8 cellular contexts compared by ENCODE assay signal in genomic region chr20:728022-728944, GRCh38. TPM values are rescaled to one million over a fixed set of nuclear protein-coding genes. Genes with fewer than 3 reads are reported as not detected.
A peak's percentile ranks its signal among the peaks of the same experiment; 100 is the strongest.
DNase-seq lines count a peak whose midpoint lies in the region; ATAC-seq and TF ChIP-seq lines count a peak whose summit lies in the region.

No MANE protein-coding gene starts in this region.

- no peak for TF ChIP-seq POLR2A in adrenal gland (IDR thresholded peaks at IDR 0.05)
- no peak for TF ChIP-seq POLR2A in spleen (IDR thresholded peaks at IDR 0.05)

- H3K4me1 ChIP-seq in adrenal gland (replicated peaks in 1 of 2): peaks cover 5 to 7% of the 10 kb centered on the region in 2 donors
- H3K4me1 ChIP-seq in iPS DF 6.9 (ENCODE audit: control insufficient read depth, insufficient read depth, low read length): no peaks in the 10 kb centered on the region
- peaks cover 0 to 12% (median 10%) of the 10 kb centered on the region in 6 donors for H3K4me1 ChIP-seq in spleen

- H3K9me3 ChIP-seq in adrenal gland (replicated peaks in 1 of 3) (no peaks in the 10 kb centered on the region), iPS DF 6.9 (ENCODE audit: control insufficient read depth, insufficient read depth, low read length) (no peaks in the 10 kb centered on the region), spleen (peaks cover 0 to 3% (median 0%) of the 10 kb centered on the region in 8 donors)

- TF ChIP-seq CTCF in adrenal gland (IDR thresholded peaks at IDR 0.05): peak; percentile 46 to 66 (median 52)
- peak in 6 of 11 experiments; percentile 28 to 57 (median 48) for TF ChIP-seq CTCF in spleen (IDR thresholded peaks at IDR 0.05 in 8 of 11, conservative IDR thresholded peaks at IDR 0.05 in 3 of 11)

- no peak for ATAC-seq in GM19455 (IDR thresholded peaks at IDR 0.05; ENCODE audit: unreplicated experiment)

- H3K27ac ChIP-seq in adrenal gland: no peak overlapping the region
- no peak overlapping the region for H3K27ac ChIP-seq in iPS DF 6.9 (ENCODE audit: low read length)
- H3K27ac ChIP-seq in spleen: no peak overlapping the region

- H3K27me3 ChIP-seq in adrenal gland (peaks cover 16% of the 10 kb centered on the region), iPS DF 6.9 (ENCODE audit: control insufficient read depth, insufficient read depth, low read length) (no peaks in the 10 kb centered on the region), spleen (replicated peaks in 1 of 7) (peaks cover 0 to 99% (median 35%) of the 10 kb centered on the region in 7 donors)

- in situ Hi-C loops in SK-MEL-5 (cut with HindIII; ENCODE audit: low pct_unique_long_range_greater_than_20kb, low sequenced_read_pairs): no loop called here

- H3K4me3 ChIP-seq in adrenal gland (peak overlapping the region in 1 of 4 donors; percentile 35), iPS DF 6.9 (ENCODE audit: low read length) (peak overlapping the region; percentile 59), spleen (peak overlapping the region in 7 of 8 donors; percentile 19 to 65 (median 27))

- 2 to 7% (median 4%) methylated on average over 21 to 90 of the region's 90 CpGs for WGBS in adrenal gland, 4 donors
- WGBS in iPS DF 6.9 (ENCODE audit: insufficient coverage, insufficient read length): no CpG with 5 or more reads among the region's 90 CpGs
- WGBS in spleen, 5 donors: 2 to 5% (median 2%) methylated on average over 35 to 90 of the region's 90 CpGs

- H3K36me3 ChIP-seq in adrenal gland (replicated peaks in 1 of 2) (no peaks in the 10 kb centered on the region), iPS DF 6.9 (ENCODE audit: control insufficient read depth, insufficient read depth, low read length) (no peaks in the 10 kb centered on the region), spleen (no peaks in the 10 kb centered on the region)

- DNase-seq in COLO668 (lab: John Stamatoyannopoulos, UW; ENCODE audit: unreplicated experiment) (peak; percentile 47), HuH-7.5 (ENCODE audit: low spot score) (peak; percentile 81), SK-MEL-5 (ENCODE audit: low read depth, low spot score) (peak; percentile 68), adrenal gland (peak; percentile 19 to 72 (median 47)), iPS DF 6.9 (ENCODE audit: low read depth, low spot score) (peak; percentile 61), spleen (peak; percentile 74)
- DNase-seq in NK-92 treated with Interleukin-12 subunit alpha and Interleukin-12 subunit beta, amount 100 ng/mL, for 24 hours (lab: John Stamatoyannopoulos, UW): no peak

- intact Hi-C loops in adrenal gland (cut with DNase I): no loop called here
- intact Hi-C loops in spleen (cut with DNase I; ENCODE audit: low total_unique reads): no loop called here

RNA-seq across cellular contexts. Expression of gene SLC52A3, which starts 40.0 kb away (rescaled TPM):
- total RNA-seq in SK-MEL-5 (2014; rRNA removed; shearing (Covaris generic)): 0.03 and 0.11 TPM in 2 replicates
- polyA plus RNA-seq in SK-MEL-5 (2015; cell fraction: cytosol; rRNA removed): 0.08 and 0.15 TPM in 2 replicates
- 1.8 TPM in 1 of 2 replicates, not detected in the other for polyA plus RNA-seq in SK-MEL-5 (2015; cell fraction: nucleus; rRNA removed)
- total RNA-seq in adrenal gland (1 to 10 TPM in 1 of 8 donors, under 1 TPM in 6, not detected in 1; 0.15 to 1.2 (median 0.27) TPM), spleen (under 1 TPM in 4 of 7 donors, not detected in 3; 0.17 to 0.44 (median 0.27) TPM)
- polyA plus RNA-seq in adrenal gland (under 1 TPM; 0.05 to 0.88 (median 0.16) TPM), spleen (under 1 TPM; 0.03 to 0.08 (median 0.04) TPM)

RNA-seq across cellular contexts. Expression of gene SCRT2, which starts 52.7 kb away (rescaled TPM):
- total RNA-seq in SK-MEL-5 (2014; rRNA removed; shearing (Covaris generic)): not detected in 2 replicates
- not detected in 2 replicates for polyA plus RNA-seq in SK-MEL-5 (2015; cell fraction: cytosol; rRNA removed)
- not detected in 2 replicates for polyA plus RNA-seq in SK-MEL-5 (2015; cell fraction: nucleus; rRNA removed)
- total RNA-seq in adrenal gland (not detected), spleen (under 1 TPM in 1 of 7 donors, not detected in 6; 0.09 TPM)
- polyA plus RNA-seq in adrenal gland (not detected), spleen (not detected)
